Comparison of ENCODE assay signal across 2 cellular contexts in genomic region chr7:17132726-17133125, GRCh38.
TF ChIP-seq lines count a peak whose summit lies in the region.

No MANE protein-coding gene starts in this region.

TF ChIP-seq in HepG2, 621 proteins besides CTCF, POLR2A, EP300 and RAD21:
- TF ChIP-seq YEATS4 (CRISPR knock-in tag; IDR thresholded peaks at IDR 0.05; ENCODE audit: borderline replicate concordance) (no peak), ATF7 (IDR thresholded peaks at IDR 0.05) (peak; percentile 88), ATF7 (CRISPR knock-in tag; IDR thresholded peaks at IDR 0.05) (no peak)

TF ChIP-seq in WTC11, 78 proteins besides CTCF, POLR2A, EP300 and RAD21:
- TF ChIP-seq PRDM15 (CRISPR knock-in tag; IDR thresholded peaks at IDR 0.05) = no peak
- no peak for TF ChIP-seq CBFB (CRISPR knock-in tag; IDR thresholded peaks at IDR 0.05; ENCODE audit: low read depth)
- no peak for TF ChIP-seq ZNF232 (CRISPR knock-in tag; IDR thresholded peaks at IDR 0.05)
- TF ChIP-seq ATF3 (CRISPR knock-in tag; conservative IDR thresholded peaks at IDR 0.05) = no peak
- TF ChIP-seq ZSCAN18 (CRISPR knock-in tag; IDR thresholded peaks at IDR 0.05) = no peak
- TF ChIP-seq SOX15 (CRISPR knock-in tag; IDR thresholded peaks at IDR 0.05) = no peak
- TF ChIP-seq FOXK1 (CRISPR knock-in tag; IDR thresholded peaks at IDR 0.05) = no peak
- no peak for TF ChIP-seq ZBTB21 (CRISPR knock-in tag; IDR thresholded peaks at IDR 0.05; ENCODE audit: borderline replicate concordance)
- TF ChIP-seq RELA (CRISPR knock-in tag; IDR thresholded peaks at IDR 0.05; ENCODE audit: borderline replicate concordance) = no peak
- TF ChIP-seq ZBTB43 (CRISPR knock-in tag; IDR thresholded peaks at IDR 0.05) = no peak
- no peak for TF ChIP-seq NFE2L1 (CRISPR knock-in tag; IDR thresholded peaks at IDR 0.05)
- TF ChIP-seq, protein P1, sequence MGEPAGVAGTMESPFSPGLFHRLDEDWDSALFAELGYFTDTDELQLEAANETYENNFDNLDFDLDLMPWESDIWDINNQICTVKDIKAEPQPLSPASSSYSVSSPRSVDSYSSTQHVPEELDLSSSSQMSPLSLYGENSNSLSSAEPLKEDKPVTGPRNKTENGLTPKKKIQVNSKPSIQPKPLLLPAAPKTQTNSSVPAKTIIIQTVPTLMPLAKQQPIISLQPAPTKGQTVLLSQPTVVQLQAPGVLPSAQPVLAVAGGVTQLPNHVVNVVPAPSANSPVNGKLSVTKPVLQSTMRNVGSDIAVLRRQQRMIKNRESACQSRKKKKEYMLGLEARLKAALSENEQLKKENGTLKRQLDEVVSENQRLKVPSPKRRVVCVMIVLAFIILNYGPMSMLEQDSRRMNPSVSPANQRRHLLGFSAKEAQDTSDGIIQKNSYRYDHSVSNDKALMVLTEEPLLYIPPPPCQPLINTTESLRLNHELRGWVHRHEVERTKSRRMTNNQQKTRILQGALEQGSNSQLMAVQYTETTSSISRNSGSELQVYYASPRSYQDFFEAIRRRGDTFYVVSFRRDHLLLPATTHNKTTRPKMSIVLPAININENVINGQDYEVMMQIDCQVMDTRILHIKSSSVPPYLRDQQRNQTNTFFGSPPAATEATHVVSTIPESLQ (CRISPR knock-in tag; IDR thresholded peaks at IDR 0.05) = no peak
